In the genomic region with DNA sequence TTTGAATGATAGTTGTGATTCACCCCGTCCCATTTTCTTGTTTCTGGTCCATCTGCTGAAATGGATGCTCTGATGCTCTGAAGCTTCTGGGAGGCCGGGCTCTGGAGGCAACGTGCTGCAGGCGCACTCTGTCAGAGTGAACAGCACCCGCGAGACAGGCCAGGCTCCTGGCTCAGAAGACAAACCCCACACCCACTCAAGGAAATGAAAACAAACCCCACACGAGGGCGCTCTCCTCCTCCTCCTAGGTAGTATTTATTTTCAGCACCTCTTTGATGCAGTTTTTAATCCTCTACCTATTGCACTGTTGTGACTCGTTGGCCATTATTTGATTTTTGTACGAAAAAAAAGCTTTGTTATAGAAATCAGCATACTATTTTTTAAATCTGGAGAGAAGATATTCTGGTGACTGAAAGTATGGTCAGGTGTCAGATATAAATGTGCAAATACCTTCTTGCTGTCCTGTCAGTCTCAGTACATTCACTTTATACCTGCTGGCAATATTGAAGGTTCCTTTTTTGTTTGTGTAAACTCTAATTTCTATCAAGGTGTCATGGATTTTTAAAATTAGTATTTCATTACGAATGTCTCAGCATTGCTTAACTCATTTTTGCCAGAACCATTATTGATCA, we compare ENCODE assay signal across 8 cellular contexts. TPM values are rescaled to one million over a fixed set of nuclear protein-coding genes. Genes with fewer than 3 reads are reported as not detected.
DNase-seq lines count a peak whose midpoint lies in the region; ATAC-seq and TF ChIP-seq lines count a peak whose summit lies in the region.

No MANE protein-coding gene starts in this region.

- no peaks in the 10 kb centered on the region for H3K79me2 ChIP-seq in HCT116 (ENCODE audit: insufficient read depth, low read length)

- peak; percentile 78 for TF ChIP-seq CTCF in CD14-positive monocyte (IDR thresholded peaks at IDR 0.05)
- peak; percentile 46 to 62 (median 52); a peak in 4 of 6 replicates for TF ChIP-seq CTCF in HCT116 (IDR thresholded peaks at IDR 0.05 in 2 of 3, conservative IDR thresholded peaks at IDR 0.05 in 1 of 3; ENCODE audit: borderline replicate concordance in 1 of 3, insufficient read depth in 1 of 3, low read depth in 2 of 3, low read length in 2 of 3)
- TF ChIP-seq CTCF in right atrium auricular region (IDR thresholded peaks at IDR 0.05): peak; percentile 24 to 64

- intact Hi-C loops in CD14-positive monocyte (cut with micrococcal nuclease): no loop called here
- intact Hi-C loops in HCT116 (cut with micrococcal nuclease): loop anchor here (10.0 kb wide), 1 partner anchor 557 kb away; no protein-coding TSS in a partner anchor

- no peaks in the 10 kb centered on the region for H3K36me3 Mint-ChIP-seq in CD14-positive monocyte
- no peaks in the 10 kb centered on the region for H3K36me3 Mint-ChIP-seq in activated naive CD8-positive, alpha-beta T cell treated with anti-CD3 and anti-CD28 coated beads for 36 hours

- H3K4me1 ChIP-seq in HCT116 (ENCODE audit: control insufficient read depth in 1 of 2, insufficient read depth in 2 of 2, low read length in 2 of 2) (no peaks in the 10 kb centered on the region; a peak in 1 of 4 replicates), right atrium auricular region (no peaks in the 10 kb centered on the region)

- peaks cover 0 to 3% of the 10 kb centered on the region in 2 experiments; a peak in 1 of 4 replicates for H3K9me3 ChIP-seq in HCT116 (ENCODE audit: control insufficient read depth in 1 of 2, insufficient read depth in 1 of 2, low read depth in 1 of 2, low read length in 2 of 2)
- H3K9me3 ChIP-seq in right atrium auricular region: no peaks in the 10 kb centered on the region

- ATAC-seq in HCT116 (peak; percentile 97), SK-N-SH treated with all-trans-retinoic acid at 6 μM for 48 hours (peak; percentile 87), HG03354 (IDR thresholded peaks at IDR 0.05; ENCODE audit: poor library complexity, severe bottlenecking, unreplicated experiment) (no peak)

- no peak overlapping the region for H3K4me3 ChIP-seq in HCT116 (replicated peaks in 1 of 2; ENCODE audit: low read depth in 1 of 2, low read length in 2 of 2)
- H3K4me3 ChIP-seq in right atrium auricular region: no peak overlapping the region

- no peak overlapping the region for H2AFZ ChIP-seq in HCT116 (ENCODE audit: low read depth, low read length, poor library complexity, severe bottlenecking)

- H3K27me3 ChIP-seq in HCT116 (ENCODE audit: insufficient read depth, low read length) (no peaks in the 10 kb centered on the region), right atrium auricular region (no peaks in the 10 kb centered on the region)

- peaks cover 42% of the 10 kb centered on the region for H3K4me1 Mint-ChIP-seq in CD14-positive monocyte
- peaks cover 4% of the 10 kb centered on the region for H3K4me1 Mint-ChIP-seq in activated naive CD8-positive, alpha-beta T cell treated with anti-CD3 and anti-CD28 coated beads for 36 hours

- RAD21 ChIA-PET in HCT116 (lab: Charles Lee; ENCODE audit: low non-redundant PET in 1 of 2, low total read pairs in 2 of 2, uncharacterized antibody in 2 of 2, unreplicated experiment in 2 of 2): no interaction called here

- DNase-seq in CD14-positive monocyte (ENCODE audit: low spot score) (no peak), HCT116 (ENCODE audit: low read depth, low spot score) (peak; percentile 49), right atrium auricular region (ENCODE audit: low spot score) (no peak), NCI-H446 treated with DMSO at 0.1 percent for 48 hours (lab: John Stamatoyannopoulos, UW) (no peak)
- DNase-seq in activated naive CD8-positive, alpha-beta T cell treated with anti-CD3 and anti-CD28 coated beads for 36 hours: peak; percentile 48
- peak; percentile 32 to 46 for DNase-seq in stimulated activated CD4-positive, alpha-beta T cell treated with anti-CD3 and anti-CD28 coated beads, Interleukin-15, amount 100 ng/mL, for 1 hour (ENCODE audit: low read depth in 1 of 2, low spot score in 1 of 2)

- H3K9ac ChIP-seq in HCT116 (ENCODE audit: low read length): no peak overlapping the region

- no TSS peak for BruUV-seq in HCT116 (replicated peaks; lab: Mats Ljungman, UMichigan)

- no peak overlapping the region for H3K4me2 ChIP-seq in HCT116 (ENCODE audit: low read length)

- H3K9me2 ChIP-seq in HCT116 (ENCODE audit: insufficient read depth): no peaks in the 10 kb centered on the region

- no peak overlapping the region for H3K27ac Mint-ChIP-seq in CD14-positive monocyte
- H3K27ac Mint-ChIP-seq in activated naive CD8-positive, alpha-beta T cell treated with anti-CD3 and anti-CD28 coated beads for 36 hours: no peak overlapping the region

- POLR2A ChIA-PET in HCT116 (lab: Charles Lee): no interaction called here

- H3K9me3 Mint-ChIP-seq in CD14-positive monocyte: peaks cover 2 to 12% (median 4%) of the 10 kb centered on the region in 7 donors
- H3K9me3 Mint-ChIP-seq in activated naive CD8-positive, alpha-beta T cell treated with anti-CD3 and anti-CD28 coated beads for 36 hours: peaks cover 3% of the 10 kb centered on the region

- peaks cover 0 to 8% (median 4%) of the 10 kb centered on the region in 3 donors for H3K27me3 Mint-ChIP-seq in CD14-positive monocyte (ENCODE audit: low read depth in 3 of 3)
- H3K27me3 Mint-ChIP-seq in activated naive CD8-positive, alpha-beta T cell treated with anti-CD3 and anti-CD28 coated beads for 36 hours: peaks cover 8% of the 10 kb centered on the region

- TF ChIP-seq RAD21 in HCT116 (IDR thresholded peaks at IDR 0.05; ENCODE audit: low read depth): peak; percentile 56

- H3K27ac ChIP-seq in HCT116 (ENCODE audit: low read depth, low read length) (no peak overlapping the region), right atrium auricular region (no peak overlapping the region)

- H3K4me3 Mint-ChIP-seq in CD14-positive monocyte: peak overlapping the region in 1 of 2 donors; percentile 61
- H3K4me3 Mint-ChIP-seq in activated naive CD8-positive, alpha-beta T cell treated with anti-CD3 and anti-CD28 coated beads for 36 hours: no peak overlapping the region

- CTCF ChIA-PET in HCT116 (lab: Charles Lee): no interaction called here

- no peak for TF ChIP-seq POLR2A in HCT116 (IDR thresholded peaks at IDR 0.05; ENCODE audit: borderline replicate concordance, extremely low read depth, insufficient read depth, insufficient read length)

- H3K36me3 ChIP-seq in HCT116 (ENCODE audit: control insufficient read depth in 1 of 2, insufficient read depth in 2 of 2, low read length in 2 of 2) (no peaks in the 10 kb centered on the region), right atrium auricular region (no peaks in the 10 kb centered on the region)

- H4K20me1 ChIP-seq in HCT116 (ENCODE audit: insufficient read depth): no peaks in the 10 kb centered on the region; the same call in 1 of the 2 replicates

TF ChIP-seq in HCT116, 20 proteins besides CTCF, POLR2A, EP300 and RAD21 (continues in another document):
- TF ChIP-seq EGR1 (IDR thresholded peaks at IDR 0.05; ENCODE audit: low read depth): no peak
- no peak for TF ChIP-seq FOSL1 (IDR thresholded peaks at IDR 0.05; ENCODE audit: low read depth)
- TF ChIP-seq TCF7L2 (IDR thresholded peaks at IDR 0.05; ENCODE audit: borderline replicate concordance, extremely low read depth, insufficient read depth, insufficient read length): no peak
- TF ChIP-seq, protein P1, sequence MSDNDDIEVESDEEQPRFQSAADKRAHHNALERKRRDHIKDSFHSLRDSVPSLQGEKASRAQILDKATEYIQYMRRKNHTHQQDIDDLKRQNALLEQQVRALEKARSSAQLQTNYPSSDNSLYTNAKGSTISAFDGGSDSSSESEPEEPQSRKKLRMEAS (IDR thresholded peaks at IDR 0.05): no peak
- no peak for TF ChIP-seq SRF (IDR thresholded peaks at IDR 0.05; ENCODE audit: low read depth)
- no peak for TF ChIP-seq ZFX (IDR thresholded peaks at IDR 0.05)

TF ChIP-seq in SK-N-SH treated with all-trans-retinoic acid at 6 μM for 48 hours, 23 proteins besides CTCF, POLR2A, EP300 and RAD21 (continues in another document):
- TF ChIP-seq, protein P2, sequence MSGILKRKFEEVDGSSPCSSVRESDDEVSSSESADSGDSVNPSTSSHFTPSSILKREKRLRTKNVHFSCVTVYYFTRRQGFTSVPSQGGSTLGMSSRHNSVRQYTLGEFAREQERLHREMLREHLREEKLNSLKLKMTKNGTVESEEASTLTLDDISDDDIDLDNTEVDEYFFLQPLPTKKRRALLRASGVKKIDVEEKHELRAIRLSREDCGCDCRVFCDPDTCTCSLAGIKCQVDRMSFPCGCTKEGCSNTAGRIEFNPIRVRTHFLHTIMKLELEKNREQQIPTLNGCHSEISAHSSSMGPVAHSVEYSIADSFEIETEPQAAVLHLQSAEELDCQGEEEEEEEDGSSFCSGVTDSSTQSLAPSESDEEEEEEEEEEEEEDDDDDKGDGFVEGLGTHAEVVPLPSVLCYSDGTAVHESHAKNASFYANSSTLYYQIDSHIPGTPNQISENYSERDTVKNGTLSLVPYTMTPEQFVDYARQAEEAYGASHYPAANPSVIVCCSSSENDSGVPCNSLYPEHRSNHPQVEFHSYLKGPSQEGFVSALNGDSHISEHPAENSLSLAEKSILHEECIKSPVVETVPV (CRISPR knock-in tag; IDR thresholded peaks at IDR 0.05): no peak
- TF ChIP-seq, protein P3, sequence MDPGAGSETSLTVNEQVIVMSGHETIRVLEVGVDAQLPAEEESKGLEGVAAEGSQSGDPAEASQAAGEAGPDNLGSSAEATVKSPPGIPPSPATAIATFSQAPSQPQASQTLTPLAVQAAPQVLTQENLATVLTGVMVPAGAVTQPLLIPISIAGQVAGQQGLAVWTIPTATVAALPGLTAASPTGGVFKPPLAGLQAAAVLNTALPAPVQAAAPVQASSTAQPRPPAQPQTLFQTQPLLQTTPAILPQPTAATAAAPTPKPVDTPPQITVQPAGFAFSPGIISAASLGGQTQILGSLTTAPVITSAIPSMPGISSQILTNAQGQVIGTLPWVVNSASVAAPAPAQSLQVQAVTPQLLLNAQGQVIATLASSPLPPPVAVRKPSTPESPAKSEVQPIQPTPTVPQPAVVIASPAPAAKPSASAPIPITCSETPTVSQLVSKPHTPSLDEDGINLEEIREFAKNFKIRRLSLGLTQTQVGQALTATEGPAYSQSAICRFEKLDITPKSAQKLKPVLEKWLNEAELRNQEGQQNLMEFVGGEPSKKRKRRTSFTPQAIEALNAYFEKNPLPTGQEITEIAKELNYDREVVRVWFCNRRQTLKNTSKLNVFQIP (CRISPR knock-in tag; IDR thresholded peaks at IDR 0.05; ENCODE audit: borderline replicate concordance, low read depth): no peak
- TF ChIP-seq SNAI2 (CRISPR knock-in tag; IDR thresholded peaks at IDR 0.05) (no peak), ARNTL (CRISPR knock-in tag; IDR thresholded peaks at IDR 0.05; ENCODE audit: borderline replicate concordance, low read depth) (no peak), PPARA (CRISPR knock-in tag; IDR thresholded peaks at IDR 0.05; ENCODE audit: borderline replicate concordance) (no peak)

RNA-seq across cellular contexts. Expression of a gene that starts 10.3 kb away (rescaled TPM):
- under 1 TPM in 1 of 2 donors, not detected in 1; 0.54 TPM for polyA plus RNA-seq in CD14-positive monocyte
- total RNA-seq in HCT116 (2021; ENCODE audit: unreplicated experiment): 0.27 TPM
- polyA plus RNA-seq in HCT116 (2012): not detected in 2 replicates
- 10 to 100 TPM; 13.4 to 14.7 TPM for total RNA-seq in activated naive CD8-positive, alpha-beta T cell treated with anti-CD3 and anti-CD28 coated beads for 36 hours
- total RNA-seq in right atrium auricular region: 10 to 100 TPM; 12.5 to 16.4 TPM

RNA-seq across cellular contexts. Expression of a gene that starts 42.5 kb away (rescaled TPM):
- polyA plus RNA-seq in CD14-positive monocyte: not detected
- total RNA-seq in HCT116 (2021; ENCODE audit: unreplicated experiment) (not detected), right atrium auricular region (not detected)
- not detected in 2 replicates for polyA plus RNA-seq in HCT116 (2012)
- not detected for total RNA-seq in activated naive CD8-positive, alpha-beta T cell treated with anti-CD3 and anti-CD28 coated beads for 36 hours

Comparison
In these comparisons a context has a peak if more than half of its experiments do, and no peak if none do; other contexts are left out.
1. DNase-seq: peak in HCT116 (single experiment), activated naive CD8-positive, alpha-beta T cell treated with anti-CD3 and anti-CD28 coated beads for 36 hours (single experiment) and stimulated activated CD4-positive, alpha-beta T cell treated with anti-CD3 and anti-CD28 coated beads, Interleukin-15, amount 100 ng/mL, for 1 hour (2 of 2); none in CD14-positive monocyte (single experiment), right atrium auricular region (single experiment) and NCI-H446 treated with DMSO at 0.1 percent for 48 hours (single experiment).
2. RNA of a gene that starts 10.3 kb away (total RNA-seq): 12.5 to 16.4 TPM in right atrium auricular region and 13.4 to 14.7 TPM in activated naive CD8-positive, alpha-beta T cell treated with anti-CD3 and anti-CD28 coated beads for 36 hours; 0.27 TPM in HCT116 (single experiment); every median in the first group is over 10 times any median in the second.
3. Peak in every context shown above with its lines, with median percentiles within 50 percentile points of each other: CTCF ChIP-seq.